In the genomic region with DNA sequence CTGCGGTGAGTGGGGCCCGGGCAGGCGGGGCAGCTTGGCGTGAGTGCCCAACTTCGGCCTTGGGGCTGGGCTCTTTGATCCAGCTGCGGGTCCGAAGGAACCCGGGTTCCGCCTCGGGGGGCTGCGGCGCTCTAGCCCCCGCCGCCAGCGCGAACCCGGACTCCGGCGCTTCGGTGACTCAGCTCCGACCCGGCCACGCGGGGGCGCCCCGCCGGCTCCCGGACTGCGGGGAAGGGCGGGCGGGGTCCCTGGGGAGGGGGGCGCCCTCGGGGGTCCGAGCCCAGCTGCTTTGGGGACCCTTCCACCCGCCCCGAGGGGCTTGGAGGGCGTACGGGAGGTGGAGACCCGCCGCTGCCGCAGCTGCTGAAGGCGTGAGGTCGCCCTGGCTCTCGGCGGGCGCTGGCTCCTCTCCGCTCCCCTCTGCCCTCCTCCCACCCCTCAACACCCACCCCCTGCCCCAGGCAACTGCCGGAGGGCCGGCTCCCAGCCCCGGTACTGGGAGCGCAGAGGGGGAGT, we compare ENCODE assay signal across 8 cellular contexts. TPM values are rescaled to one million over a fixed set of nuclear protein-coding genes. Genes with fewer than 3 reads are reported as not detected.
A peak's percentile ranks its signal among the peaks of the same experiment; 100 is the strongest.
DNase-seq lines count a peak whose midpoint lies in the region; ATAC-seq and TF ChIP-seq lines count a peak whose summit lies in the region.

No MANE protein-coding gene starts in this region.

- DNase-seq in GM13976 (ENCODE audit: low spot score) (peak; percentile 84), coronary artery (ENCODE audit: low spot score) (no peak), lung microvascular endothelial cell (ENCODE audit: low read depth in 2 of 2) (peak; percentile 39 to 58), pons (ENCODE audit: low spot score) (no peak)
- DNase-seq in activated CD4-positive, CD25-positive, alpha-beta regulatory T cell (lab: John Stamatoyannopoulos, UW), result peak in 3 of 4 experiments; percentile 23 to 36 (median 34)
- DNase-seq in stimulated activated CD8-positive, alpha-beta memory T cell treated with anti-CD3 and anti-CD28 coated beads, Interleukin-2, amount 100 ng/mL, for 48 hours (ENCODE audit: low read depth in 2 of 2), result peak; percentile 25 to 27

- H3K27ac ChIP-seq in coronary artery, result peak overlapping the region; percentile 80 to 92

- in situ Hi-C loops in GM13976 (cut with MboI; ENCODE audit: low sequenced_read_pairs, unreplicated experiment), result loop anchor here (10.0 to 25.0 kb wide), 2 partner anchors 72 to 319 kb away; partner anchors contain the start of gene CCL17

- TF ChIP-seq CTCF in GM13976 (IDR thresholded peaks at IDR 0.05; ENCODE audit: borderline replicate concordance, control extremely low read depth, extremely low read depth, insufficient read depth, missing control alignments) (peak; percentile 53), coronary artery (IDR thresholded peaks at IDR 0.05) (peak; percentile 65)

- ATAC-seq in HG03460 (IDR thresholded peaks at IDR 0.05; ENCODE audit: unreplicated experiment) (peak; percentile 34), GM21619 (IDR thresholded peaks at IDR 0.05; ENCODE audit: unreplicated experiment) (no peak)

- H3K4me3 ChIP-seq in coronary artery, result peak overlapping the region; percentile 94

RNA-seq across cellular contexts. Expression of gene CPNE2, which starts 0.5 kb away (rescaled TPM):
- 41.0 and 41.5 TPM in 2 replicates for total RNA-seq in lung microvascular endothelial cell

Comparison
In these comparisons a context has a peak if more than half of its experiments do, and no peak if none do; other contexts are left out.
1. DNase-seq: peak in GM13976 (single experiment), activated CD4-positive, CD25-positive, alpha-beta regulatory T cell (3 of 4), lung microvascular endothelial cell (2 of 2) and stimulated activated CD8-positive, alpha-beta memory T cell treated with anti-CD3 and anti-CD28 coated beads, Interleukin-2, amount 100 ng/mL, for 48 hours (2 of 2); none in coronary artery (single experiment) and pons (single experiment).